11 cellular contexts compared by ENCODE assay signal in the genomic region with DNA sequence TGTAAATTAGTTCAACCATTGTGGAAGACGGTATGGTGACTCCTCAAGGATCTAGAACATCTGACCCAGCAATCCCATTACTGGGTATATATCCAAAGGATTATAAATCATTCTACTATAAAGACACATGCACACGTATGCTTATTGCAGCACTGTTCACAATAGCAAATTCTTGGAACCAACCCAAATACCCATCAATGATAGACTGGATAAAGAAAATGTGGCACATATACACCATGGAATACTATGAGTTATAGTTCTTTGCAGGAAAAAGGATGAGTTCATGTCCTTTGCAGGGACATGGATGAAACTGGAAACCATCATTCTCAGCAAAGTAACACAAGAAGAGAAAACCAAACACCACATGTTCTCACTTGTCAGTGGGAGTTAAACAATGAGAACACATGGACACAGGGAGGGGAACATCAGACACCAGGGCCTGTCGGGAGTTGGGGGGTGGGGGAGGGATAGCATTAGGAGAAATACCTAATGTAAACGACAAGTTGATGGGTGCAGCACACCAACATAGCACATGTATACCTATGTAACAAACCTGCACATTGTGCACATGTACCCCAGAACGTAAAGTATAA. TPM values are rescaled to one million over a fixed set of nuclear protein-coding genes. Genes with fewer than 3 reads are reported as not detected.
"Had no signal": no experiment of that assay in that cellular context is flagged by ENCODE, and none has a peak within 500 bp of the region (broad histone marks: within the 10 kb centered on the region; RNA-seq: fewer than 3 reads in every experiment).

No MANE protein-coding gene starts in this region.

RNA-seq across cellular contexts. Expression of gene C11orf91, which starts 28.5 kb away (rescaled TPM):
- total RNA-seq: activated CD4-positive, alpha-beta memory T cell treated with anti-CD3 and anti-CD28 coated beads for 36 hours; activated naive CD4-positive, alpha-beta T cell treated with anti-CD3 and anti-CD28 coated beads for 36 hours; activated naive CD4-positive, alpha-beta T cell treated with anti-CD3 and anti-CD28 coated beads, Interleukin-2, amount 50 U/mL, for 72 hours; activated T-cell treated with anti-CD3 and anti-CD28 coated beads, Interleukin-2, amount 50 U/mL, for 4 hours; adrenal gland; astrocyte; body of pancreas; breast epithelium; PC-3; Peyer's patch; Right ventricle myocardium inferior had no signal
